ENCODE assay signal across 10 cellular contexts in genomic region chrX:44596277-44596676, GRCh38. TPM values are rescaled to one million over a fixed set of nuclear protein-coding genes. Genes with fewer than 3 reads are reported as not detected.
DNase-seq lines count a peak whose midpoint lies in the region; ATAC-seq and TF ChIP-seq lines count a peak whose summit lies in the region.
"Had no signal": no experiment of that assay in that cellular context is flagged by ENCODE, and none has a peak within 500 bp of the region (broad histone marks: within the 10 kb centered on the region; RNA-seq: fewer than 3 reads in every experiment).

No MANE protein-coding gene starts in this region.

- intact Hi-C loops in lower lobe of right lung (cut with DNase I) = no loop called here
- intact Hi-C loops in Caco-2 (cut with micrococcal nuclease; ENCODE audit: unreplicated experiment) = no loop called here

- no peak for TF ChIP-seq CTCF in GM06990 (IDR thresholded peaks at IDR 0.05; ENCODE audit: insufficient read depth, low read length, poor library complexity, severe bottlenecking)
- TF ChIP-seq CTCF in lower lobe of right lung (IDR thresholded peaks at IDR 0.05) = no peak
- TF ChIP-seq CTCF in Caco-2 (IDR thresholded peaks at IDR 0.05; ENCODE audit: insufficient read depth in 1 of 2, low read depth in 1 of 2, low read length in 1 of 2, severe bottlenecking in 1 of 2, unreplicated experiment in 1 of 2) = no peak

- CTCF ChIA-PET in Caco-2 (lab: Charles Lee) = interaction anchor here (0.7 kb wide), 1 partner anchor 100 kb away, joined by 3 read pairs; no protein-coding TSS in a partner anchor

- POLR2A ChIA-PET in Caco-2 (lab: Charles Lee) = interaction anchor here (0.7 kb wide), 1 partner anchor 277 kb away, joined by 5 read pairs; the partner anchor contains the start of gene KDM6A

- DNase-seq in GM06990 (ENCODE audit: extremely low read depth, insufficient read length) = peak; percentile 30
- DNase-seq in lower lobe of right lung = no peak
- DNase-seq in RKO (ENCODE audit: low spot score) = no peak
- no peak for DNase-seq in Caco-2
- no peak for DNase-seq in A172 (ENCODE audit: low spot score)
- DNase-seq: ACHN; stimulated activated naive CD8-positive, alpha-beta T cell treated with anti-CD3 and anti-CD28 coated beads, Interleukin-15, Interleukin-2, amounts not matched to agents 100 U/mL and 50 U/mL, for 24 hours had no signal

- H3K36me3 ChIP-seq in GM06990 (ENCODE audit: control insufficient read depth, insufficient read depth, low read length) (no peaks in the 10 kb centered on the region), lower lobe of right lung (no peaks in the 10 kb centered on the region), Caco-2 (ENCODE audit: control insufficient read depth, insufficient read depth, low read length) (no peaks in the 10 kb centered on the region)

- H3K27ac Mint-ChIP-seq in Caco-2 (ENCODE audit: unreplicated experiment) = no peak overlapping the region

- H3K4me1 Mint-ChIP-seq in Caco-2 (ENCODE audit: low read depth, unreplicated experiment) = no peaks in the 10 kb centered on the region

- H3K27me3 Mint-ChIP-seq in Caco-2 (ENCODE audit: insufficient read depth, unreplicated experiment) = no peaks in the 10 kb centered on the region

- H3K27me3 ChIP-seq in GM06990 (replicated peaks; ENCODE audit: control insufficient read depth, insufficient read depth, low read length) (no peaks in the 10 kb centered on the region), lower lobe of right lung (ENCODE audit: low read depth) (no peaks in the 10 kb centered on the region), Caco-2 (replicated peaks; ENCODE audit: control insufficient read depth, insufficient read depth, low read length) (no peaks in the 10 kb centered on the region)

- H3K36me3 Mint-ChIP-seq in Caco-2 (ENCODE audit: insufficient read depth, unreplicated experiment) = no peaks in the 10 kb centered on the region

- no peaks in the 10 kb centered on the region for H3K9me3 ChIP-seq in lower lobe of right lung
- H3K9me3 ChIP-seq in Caco-2 = no peaks in the 10 kb centered on the region

- H3K4me3 ChIP-seq in GM06990 (replicated peaks; ENCODE audit: low read depth, low read length) (no peak overlapping the region), lower lobe of right lung (no peak overlapping the region), Caco-2 (ENCODE audit: low read depth, low read length) (no peak overlapping the region)

- H3K4me1 ChIP-seq in lower lobe of right lung (no peaks in the 10 kb centered on the region), Caco-2 (no peaks in the 10 kb centered on the region)

- no peak overlapping the region for H3K27ac ChIP-seq in lower lobe of right lung

- H3K9me3 Mint-ChIP-seq in Caco-2 (ENCODE audit: unreplicated experiment) = no peaks in the 10 kb centered on the region

- ATAC-seq in GM19324 (IDR thresholded peaks at IDR 0.05; ENCODE audit: low FRiP score, unreplicated experiment) (peak; percentile 74), HG02852 (IDR thresholded peaks at IDR 0.05; ENCODE audit: unreplicated experiment) (peak; percentile 96), HG03571 (IDR thresholded peaks at IDR 0.05; ENCODE audit: unreplicated experiment) (peak; percentile 92), lower lobe of right lung (no peak)
- ATAC-seq: stimulated activated naive CD8-positive, alpha-beta T cell treated with anti-CD3 and anti-CD28 coated beads, Interleukin-15, Interleukin-2, amounts not matched to agents 100 U/mL and 50 U/mL, for 24 hours had no signal

- BruUV-seq in Caco-2 (replicated peaks; lab: Mats Ljungman, UMichigan) = no TSS peak

- no peak overlapping the region for H3K4me3 Mint-ChIP-seq in Caco-2 (ENCODE audit: unreplicated experiment)

RNA-seq across cellular contexts. Expression of gene FUNDC1, which starts 53.6 kb away (rescaled TPM):
- total RNA-seq in lower lobe of right lung (9.1 TPM), Caco-2 (2022) (18.6 and 21.5 TPM in 2 replicates)
- total RNA-seq in A172 (2014; rRNA removed; shearing (Covaris generic)) = 45.6 and 54.2 TPM in 2 replicates

Comparison
In these comparisons a context has a peak if more than half of its experiments do, and no peak if none do; other contexts are left out.
1. ATAC-seq: peak in GM19324 (single experiment), HG02852 (single experiment) and HG03571 (single experiment); none in lower lobe of right lung (0 of 2).